1 cellular context compared by ENCODE assay signal in the genomic region with DNA sequence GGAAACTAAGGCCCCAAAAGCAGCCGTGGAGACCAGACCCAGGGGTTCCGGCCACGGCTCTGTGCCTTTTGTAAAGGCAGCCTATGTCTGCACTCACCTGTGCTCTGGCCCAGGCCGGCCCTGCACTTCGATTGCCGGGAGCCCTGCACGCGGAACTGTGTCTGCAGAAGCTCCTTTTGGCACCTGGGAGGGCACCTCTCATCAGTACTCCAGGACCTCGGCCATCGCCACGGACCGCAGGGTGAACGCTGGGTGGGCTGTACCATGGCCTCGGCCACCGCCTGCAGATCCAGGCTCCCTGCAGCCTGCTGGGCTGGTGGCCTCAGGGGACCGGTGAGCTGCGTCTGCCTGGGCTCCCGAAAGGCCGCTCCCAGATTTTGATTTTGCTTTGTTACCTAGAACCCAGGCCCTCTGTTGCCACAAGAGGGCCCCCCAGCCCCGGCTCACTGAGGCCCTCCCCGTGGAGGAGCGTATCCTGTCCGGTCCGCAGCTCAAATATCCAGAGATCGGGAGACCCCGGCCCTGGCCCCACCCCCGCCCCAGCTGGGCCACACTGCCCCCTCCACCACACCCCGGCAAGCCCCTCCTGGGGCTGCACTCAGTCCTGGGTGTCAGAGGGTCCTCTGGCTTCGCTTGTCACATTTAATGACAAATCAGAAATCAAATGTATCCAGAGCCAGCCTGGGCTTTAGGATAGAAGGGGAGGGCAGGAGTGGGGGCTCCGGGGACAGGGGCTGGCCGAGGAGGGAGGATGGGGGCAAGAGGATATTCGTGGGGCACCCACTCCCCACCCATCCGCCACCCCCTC.
TF ChIP-seq lines count a peak whose summit lies in the region.

No MANE protein-coding gene starts in this region.

TF ChIP-seq in HepG2, 621 proteins besides CTCF, POLR2A, EP300 and RAD21 (continued from another document):
- TF ChIP-seq NFAT5 (CRISPR knock-in tag; IDR thresholded peaks at IDR 0.05) (no peak), ZNF83 (CRISPR knock-in tag; IDR thresholded peaks at IDR 0.05; ENCODE audit: borderline replicate concordance) (no peak), ZNF292 (CRISPR knock-in tag; IDR thresholded peaks at IDR 0.05; ENCODE audit: borderline replicate concordance, low read depth) (peak; percentile 31; the same call in 1 of the 2 replicates)
